Comparison of ENCODE assay signal across 13 cellular contexts in genomic region chr12:54036620-54037359, GRCh38. TPM values are rescaled to one million over a fixed set of nuclear protein-coding genes. Genes with fewer than 3 reads are reported as not detected.
DNase-seq lines count a peak whose midpoint lies in the region; ATAC-seq and TF ChIP-seq lines count a peak whose summit lies in the region.
"Had no signal": no experiment of that assay in that cellular context is flagged by ENCODE, and none has a peak within 500 bp of the region (broad histone marks: within the 10 kb centered on the region; RNA-seq: fewer than 3 reads in every experiment).

No MANE protein-coding gene starts in this region.

- H3K27me3 Mint-ChIP-seq in WTC11 (ENCODE audit: low read depth): peaks cover 99% of the 10 kb centered on the region

- H3K27ac ChIP-seq in osteoblast (ENCODE audit: low read depth, low read length) (no peak overlapping the region), upper lobe of right lung (no peak overlapping the region)
- H3K27ac ChIP-seq: lower lobe of right lung, SJSA1 had no signal

- no peaks in the 10 kb centered on the region for H3K36me3 ChIP-seq in osteoblast (ENCODE audit: insufficient read depth, low read length)
- no peaks in the 10 kb centered on the region for H3K36me3 ChIP-seq in upper lobe of right lung
- H3K36me3 ChIP-seq: lower lobe of right lung had no signal

- peaks cover 21% of the 10 kb centered on the region for H3K4me1 Mint-ChIP-seq in WTC11

- no peaks in the 10 kb centered on the region for H3K9me3 Mint-ChIP-seq in WTC11
- H3K9me3 Mint-ChIP-seq: activated T-cell treated with anti-CD3 and anti-CD28 coated beads, Interleukin-2, amount 50 U/mL, for 72 hours had no signal

- H3K4me1 ChIP-seq in osteoblast (ENCODE audit: insufficient read depth, low read length) (peaks cover 36% of the 10 kb centered on the region), upper lobe of right lung (no peaks in the 10 kb centered on the region)
- H3K4me1 ChIP-seq: SJSA1 had no signal

- TF ChIP-seq CTCF in GM12872 (IDR thresholded peaks at IDR 0.05; ENCODE audit: insufficient read depth, low read depth, low read length): peak; percentile 24; the same call in 1 of the 3 replicates
- TF ChIP-seq CTCF in WTC11 (IDR thresholded peaks at IDR 0.05): no peak
- TF ChIP-seq CTCF in osteoblast (IDR thresholded peaks at IDR 0.05; ENCODE audit: extremely low read depth, low read depth, low read length): peak; percentile 36
- no peak for TF ChIP-seq CTCF in upper lobe of right lung (IDR thresholded peaks at IDR 0.05)

- no peak overlapping the region for H3K4me3 ChIP-seq in osteoblast (ENCODE audit: insufficient read depth, low read length)
- H3K4me3 ChIP-seq in upper lobe of right lung: no peak overlapping the region
- H3K4me3 ChIP-seq: lower lobe of right lung, SJSA1 had no signal

- H2AFZ ChIP-seq in osteoblast (ENCODE audit: low read length): no peak overlapping the region

- ATAC-seq in WTC11 (peak; percentile 18), HG03521 (IDR thresholded peaks at IDR 0.05; ENCODE audit: unreplicated experiment) (no peak), upper lobe of right lung (no peak)
- ATAC-seq: lower lobe of right lung had no signal

- intact Hi-C loops in upper lobe of right lung (cut with DNase I): no loop called here

- no peaks in the 10 kb centered on the region for H3K27me3 ChIP-seq in osteoblast (ENCODE audit: insufficient read depth, low read length)
- H3K27me3 ChIP-seq in upper lobe of right lung: peaks cover 92% of the 10 kb centered on the region
- H3K27me3 ChIP-seq: SJSA1 had no signal

- H3K36me3 Mint-ChIP-seq in WTC11: no peaks in the 10 kb centered on the region

- H3K4me2 ChIP-seq in osteoblast (ENCODE audit: insufficient read depth, low read length): no peak overlapping the region

- POLR2A ChIA-PET in WTC11 (lab: Charles Lee): no interaction called here

- H4K20me1 ChIP-seq in osteoblast (ENCODE audit: insufficient read depth, low read length): peaks cover 64% of the 10 kb centered on the region

- H3K4me3 Mint-ChIP-seq in WTC11: no peak overlapping the region
- H3K4me3 Mint-ChIP-seq: activated T-cell treated with anti-CD3 and anti-CD28 coated beads, Interleukin-2, amount 50 U/mL, for 72 hours had no signal

- CTCF ChIA-PET in WTC11 (lab: Charles Lee): interaction anchor here (0.6 to 4.8 kb wide), 2 partner anchors 101 to 164 kb away, joined by 3 to 23 read pairs; no protein-coding TSS in a partner anchor

- DNase-seq in HK-2 (ENCODE audit: unreplicated experiment): peak; percentile 82
- no peak for DNase-seq in WTC11 (ENCODE audit: low spot score)
- DNase-seq in osteoblast (ENCODE audit: insufficient read length, low spot score, missing footprints): peak; percentile 98
- no peak for DNase-seq in hepatic stellate cell (ENCODE audit: low spot score)
- no peak for DNase-seq in stimulated activated naive CD4-positive, alpha-beta T cell treated with Interleukin-2 at 50 U/mL for 16 hours (lab: John Stamatoyannopoulos, UW)
- DNase-seq in upper lobe of right lung: no peak
- DNase-seq: activated T-cell treated with anti-CD3 and anti-CD28 coated beads, Interleukin-2, amount 50 U/mL, for 72 hours; KBM-7; lower lobe of right lung had no signal

- H3K9me3 ChIP-seq in osteoblast (ENCODE audit: low read depth, low read length): no peaks in the 10 kb centered on the region
- H3K9me3 ChIP-seq in upper lobe of right lung: no peaks in the 10 kb centered on the region
- H3K9me3 ChIP-seq: lower lobe of right lung, SJSA1 had no signal

- H3K27ac Mint-ChIP-seq in WTC11: no peak overlapping the region
- H3K27ac Mint-ChIP-seq: activated T-cell treated with anti-CD3 and anti-CD28 coated beads, Interleukin-2, amount 50 U/mL, for 72 hours had no signal

- peaks cover 31% of the 10 kb centered on the region for H3K79me2 ChIP-seq in osteoblast (ENCODE audit: insufficient read depth, low read length)

TF ChIP-seq in WTC11, 78 proteins besides CTCF, POLR2A, EP300 and RAD21:
- TF ChIP-seq SMAD3 (CRISPR knock-in tag; IDR thresholded peaks at IDR 0.05; ENCODE audit: borderline replicate concordance) (no peak), FOXJ3 (CRISPR knock-in tag; IDR thresholded peaks at IDR 0.05; ENCODE audit: borderline replicate concordance) (no peak), OVOL2 (CRISPR knock-in tag; IDR thresholded peaks at IDR 0.05; ENCODE audit: borderline replicate concordance) (no peak), JAZF1 (CRISPR knock-in tag; IDR thresholded peaks at IDR 0.05) (no peak), ZNF138 (CRISPR knock-in tag; conservative IDR thresholded peaks at IDR 0.05) (no peak)

RNA-seq across cellular contexts. Expression of gene HOXC5, which starts 3.9 kb away (rescaled TPM):
- total RNA-seq in WTC11 (2021): not detected in 3 replicates
- 1.8 and 2.1 TPM in 2 replicates for total RNA-seq in osteoblast
- not detected for total RNA-seq in upper lobe of right lung
- total RNA-seq: activated T-cell treated with anti-CD3 and anti-CD28 coated beads, Interleukin-2, amount 50 U/mL, for 72 hours; dermis microvascular lymphatic vessel endothelial cell; lower lobe of right lung; SJSA1 had no signal

RNA-seq across cellular contexts. Expression of gene HOXC6, which starts 8.6 kb away (rescaled TPM):
- total RNA-seq in WTC11 (2021) (not detected in 3 replicates), osteoblast (5.6 and 7.2 TPM in 2 replicates), upper lobe of right lung (1.4 TPM)
- total RNA-seq: activated T-cell treated with anti-CD3 and anti-CD28 coated beads, Interleukin-2, amount 50 U/mL, for 72 hours; dermis microvascular lymphatic vessel endothelial cell had no signal

RNA-seq across cellular contexts. Expression of gene HOXC4, which starts 16.8 kb away (rescaled TPM):
- total RNA-seq in WTC11 (2021) (0.14 to 0.46 TPM (median 0.30 TPM) in 3 replicates), osteoblast (3.3 and 4.1 TPM in 2 replicates), upper lobe of right lung (0.61 TPM)
- total RNA-seq: dermis microvascular lymphatic vessel endothelial cell had no signal

RNA-seq across cellular contexts. Expression of gene HOXC8, which starts 28.0 kb away (rescaled TPM):
- total RNA-seq in WTC11 (2021) (not detected in 3 replicates), osteoblast (3.2 and 5.1 TPM in 2 replicates), upper lobe of right lung (0.55 TPM)
- total RNA-seq: activated T-cell treated with anti-CD3 and anti-CD28 coated beads, Interleukin-2, amount 50 U/mL, for 72 hours; dermis microvascular lymphatic vessel endothelial cell; lower lobe of right lung had no signal

RNA-seq across cellular contexts. Expression of gene HOXC9, which starts 36.8 kb away (rescaled TPM):
- total RNA-seq in WTC11 (2021) (not detected in 3 replicates), osteoblast (8.3 and 11.6 TPM in 2 replicates), upper lobe of right lung (0.61 TPM)
- total RNA-seq: activated T-cell treated with anti-CD3 and anti-CD28 coated beads, Interleukin-2, amount 50 U/mL, for 72 hours; lower lobe of right lung had no signal

Comparison
In these comparisons a context has a peak if more than half of its experiments do, and no peak if none do; other contexts are left out.
1. CTCF ChIP-seq: peak in GM12872 (single experiment) and osteoblast (single experiment); none in WTC11 (single experiment) and upper lobe of right lung (single experiment).
2. DNase-seq: peak in HK-2 (single experiment) and osteoblast (single experiment); none in WTC11 (single experiment), hepatic stellate cell (single experiment), stimulated activated naive CD4-positive, alpha-beta T cell treated with Interleukin-2 at 50 U/mL for 16 hours (single experiment) and upper lobe of right lung (single experiment).